ENCODE assay signal across 8 cellular contexts in the genomic region with DNA sequence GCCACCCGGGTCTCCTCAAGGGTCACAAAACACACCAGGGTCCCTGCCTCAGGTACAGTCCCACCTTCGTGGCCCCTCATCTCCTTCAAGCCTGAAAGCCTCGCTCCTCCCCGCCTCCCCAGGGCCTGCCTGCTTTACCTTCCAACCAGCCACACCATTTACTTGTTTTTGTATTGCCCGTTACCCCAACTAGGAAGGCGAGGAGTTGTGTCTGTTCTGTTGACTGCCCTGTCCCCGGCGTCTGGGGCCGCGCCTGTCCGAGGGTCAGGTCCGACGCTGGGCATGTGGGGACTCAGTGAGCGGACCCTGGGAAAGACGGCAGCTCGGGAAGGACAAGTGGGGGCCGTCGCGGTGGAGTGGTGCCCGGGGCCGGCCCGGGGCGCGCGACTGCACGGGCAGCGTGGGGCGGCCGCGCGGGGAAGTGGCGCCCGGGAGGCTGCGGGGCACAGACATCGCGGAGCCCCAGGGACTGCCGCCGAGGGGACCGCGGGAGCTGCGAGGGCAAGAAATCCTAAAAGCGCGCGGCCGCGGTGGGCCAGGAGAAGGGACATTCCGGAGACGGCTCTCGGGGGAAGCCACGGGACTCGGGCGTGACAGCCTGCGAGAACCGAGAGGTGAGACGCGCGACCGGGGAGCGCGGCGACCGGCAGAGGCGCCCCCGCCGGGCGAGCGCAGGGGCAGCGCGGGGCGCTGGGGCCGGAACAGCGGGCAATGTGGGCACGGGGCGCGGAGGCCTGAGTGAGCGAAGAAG. TPM values are rescaled to one million over a fixed set of nuclear protein-coding genes. Genes with fewer than 3 reads are reported as not detected.
DNase-seq lines count a peak whose midpoint lies in the region; ATAC-seq, FAIRE-seq and TF ChIP-seq lines count a peak whose summit lies in the region.

No MANE protein-coding gene starts in this region.

- TF ChIP-seq POLR2A in endothelial cell of umbilical vein (IDR thresholded peaks at IDR 0.05; ENCODE audit: low read depth, low read length) = no peak

- H3K9me1 ChIP-seq in endothelial cell of umbilical vein (replicated peaks; ENCODE audit: control insufficient read depth, extremely low read depth, insufficient read depth, low read length) = no peaks in the 10 kb centered on the region

- dilution Hi-C loops in endothelial cell of umbilical vein (cut with MboI; ENCODE audit: extremely low pct_ligation_motif_present, low sequenced_read_pairs) = loop anchor here (25.0 kb wide), 1 partner anchor 138 kb away; no protein-coding TSS in a partner anchor

- intact Hi-C loops in endothelial cell of umbilical vein (cut with micrococcal nuclease) = loop anchor here (1.0 to 5.0 kb wide), 2 partner anchors 94 to 108 kb away; partner anchors contain the start of gene TAF1B

- peak overlapping the region; percentile 51 to 67 (median 58) for H3K4me3 ChIP-seq in endothelial cell of umbilical vein (replicated peaks in 1 of 3; ENCODE audit: insufficient read depth in 1 of 3, low read depth in 1 of 3, low read length in 3 of 3)

- peaks cover 32 to 59% of the 10 kb centered on the region in 2 donors for H3K27me3 Mint-ChIP-seq in natural killer cell treated with Interleukin-12 subunit alpha and Interleukin-12 subunit beta and Interleukin-15 and Interleukin-18, amount 100 ng/mL, for 72 hours

- no peaks in the 10 kb centered on the region for H3K9me3 Mint-ChIP-seq in natural killer cell treated with Interleukin-12 subunit alpha and Interleukin-12 subunit beta and Interleukin-15 and Interleukin-18, amount 100 ng/mL, for 72 hours

- peak overlapping the region; percentile 67 for H3K4me2 ChIP-seq in endothelial cell of umbilical vein (ENCODE audit: insufficient read depth, low read length)

- CTCF ChIA-PET in endothelial cell of umbilical vein (lab: Charles Lee) = interaction anchor here (0.6 to 2.2 kb wide), 2 partner anchors 34 to 62 kb away, joined by 3 to 10 read pairs; no protein-coding TSS in a partner anchor

- no peaks in the 10 kb centered on the region for H3K9me3 ChIP-seq in endothelial cell of umbilical vein (replicated peaks; ENCODE audit: control insufficient read depth, insufficient read depth, low read length)

- POLR2A ChIA-PET in endothelial cell of umbilical vein (lab: Charles Lee) = no interaction called here

- H3K4me1 ChIP-seq in endothelial cell of umbilical vein (ENCODE audit: control insufficient read depth, extremely low read depth, insufficient read depth, low read length) = peaks cover 4% of the 10 kb centered on the region

- peak overlapping the region; percentile 84 for H2AFZ ChIP-seq in endothelial cell of umbilical vein (ENCODE audit: low read depth, low read length)

- DNase-seq in G401 (ENCODE audit: low spot score) (peak; percentile 22), HPDE6-E6E7 (ENCODE audit: extremely low spot score) (peak; percentile 31), endothelial cell of umbilical vein (ENCODE audit: low read depth, low spot score) (peak; percentile 25), urothelium cell line (ENCODE audit: low spot score) (peak; percentile 75)
- DNase-seq in natural killer cell treated with Interleukin-12 subunit alpha and Interleukin-12 subunit beta and Interleukin-15 and Interleukin-18, amount 100 ng/mL, for 72 hours (ENCODE audit: low spot score) = peak; percentile 66
- DNase-seq in NK-92 treated with Interleukin-12 subunit alpha and Interleukin-12 subunit beta, amount 100 ng/mL, for 24 hours (lab: John Stamatoyannopoulos, UW) = no peak

- no peak for TF ChIP-seq CTCF in endothelial cell of umbilical vein (IDR thresholded peaks at IDR 0.05; ENCODE audit: extremely low read depth in 1 of 2, insufficient read depth in 1 of 2, low read depth in 1 of 2, low read length in 2 of 2)

- H3K4me1 Mint-ChIP-seq in natural killer cell treated with Interleukin-12 subunit alpha and Interleukin-12 subunit beta and Interleukin-15 and Interleukin-18, amount 100 ng/mL, for 72 hours (ENCODE audit: low read depth in 2 of 2) = peaks cover 13 to 16% of the 10 kb centered on the region in 2 donors

- H3K4me3 Mint-ChIP-seq in natural killer cell treated with Interleukin-12 subunit alpha and Interleukin-12 subunit beta and Interleukin-15 and Interleukin-18, amount 100 ng/mL, for 72 hours = peak overlapping the region; percentile 81

- peak overlapping the region in 1 of 2 donors; percentile 3 for H3K27ac Mint-ChIP-seq in natural killer cell treated with Interleukin-12 subunit alpha and Interleukin-12 subunit beta and Interleukin-15 and Interleukin-18, amount 100 ng/mL, for 72 hours

- ATAC-seq in GM19467 (IDR thresholded peaks at IDR 0.05; ENCODE audit: unreplicated experiment) = peak; percentile 34
- ATAC-seq in activated CD4-positive, CD25-positive, alpha-beta regulatory T cell treated with anti-CD3 and anti-CD28 coated beads, Interleukin-2, amount 50 U/mL, for 24 hours = peak; percentile 25 to 47
- peak in 1 of 2 donors; percentile 61 for ATAC-seq in natural killer cell treated with Interleukin-12 subunit alpha and Interleukin-12 subunit beta and Interleukin-15 and Interleukin-18, amount 100 ng/mL, for 72 hours

- peaks cover 2 to 4% of the 10 kb centered on the region in 2 experiments for H3K27me3 ChIP-seq in endothelial cell of umbilical vein (ENCODE audit: control insufficient read depth in 2 of 2, insufficient read depth in 2 of 2, low read length in 2 of 2)

- no peak for FAIRE-seq in endothelial cell of umbilical vein (lab: Jason Lieb, UNC)
- no peak for FAIRE-seq in urothelium cell line (lab: Jason Lieb, UNC)

- in situ Hi-C loops in G401 (cut with HindIII; ENCODE audit: low sequenced_read_pairs) = loop anchor here (25.0 kb wide), 1 partner anchor 138 kb away; no protein-coding TSS in a partner anchor

- no peaks in the 10 kb centered on the region for H4K20me1 ChIP-seq in endothelial cell of umbilical vein (replicated peaks; ENCODE audit: control insufficient read depth, extremely low read depth, insufficient read depth, low read length)

- no peak overlapping the region for H3K27ac ChIP-seq in endothelial cell of umbilical vein (ENCODE audit: insufficient read depth, low read depth, low read length)

- no peaks in the 10 kb centered on the region for H3K36me3 Mint-ChIP-seq in natural killer cell treated with Interleukin-12 subunit alpha and Interleukin-12 subunit beta and Interleukin-15 and Interleukin-18, amount 100 ng/mL, for 72 hours

- H3K9ac ChIP-seq in endothelial cell of umbilical vein (replicated peaks; ENCODE audit: extremely low read depth, insufficient read depth, low read length) = peak overlapping the region; percentile 28

- H3K36me3 ChIP-seq in endothelial cell of umbilical vein (ENCODE audit: control insufficient read depth in 2 of 2, extremely low read depth in 1 of 2, insufficient read depth in 2 of 2, low read length in 2 of 2) = no peaks in the 10 kb centered on the region

- BruUV-seq in endothelial cell of umbilical vein (replicated peaks; lab: Mats Ljungman, UMichigan) = no TSS peak

- H3K79me2 ChIP-seq in endothelial cell of umbilical vein (ENCODE audit: control insufficient read depth, insufficient read depth, low read length) = no peaks in the 10 kb centered on the region

TF ChIP-seq in endothelial cell of umbilical vein, 7 proteins besides CTCF, POLR2A, EP300 and RAD21:
- no peak for TF ChIP-seq MYC (IDR thresholded peaks at IDR 0.05; ENCODE audit: low read depth, low read length)
- no peak for TF ChIP-seq FOS (IDR thresholded peaks at IDR 0.05; ENCODE audit: borderline replicate concordance, insufficient read depth, low read length)
- no peak for TF ChIP-seq POLR2AphosphoS5 (IDR thresholded peaks at IDR 0.05; ENCODE audit: insufficient read depth, low read depth, low read length)
- TF ChIP-seq EZH2 (IDR thresholded peaks at IDR 0.05; ENCODE audit: borderline replicate concordance, low read depth, low read length, severe bottlenecking) = no peak
- TF ChIP-seq, protein P1, sequence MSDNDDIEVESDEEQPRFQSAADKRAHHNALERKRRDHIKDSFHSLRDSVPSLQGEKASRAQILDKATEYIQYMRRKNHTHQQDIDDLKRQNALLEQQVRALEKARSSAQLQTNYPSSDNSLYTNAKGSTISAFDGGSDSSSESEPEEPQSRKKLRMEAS (IDR thresholded peaks at IDR 0.05; ENCODE audit: insufficient read depth, insufficient read length) = no peak
- no peak for TF ChIP-seq JUN (IDR thresholded peaks at IDR 0.05; ENCODE audit: borderline replicate concordance, insufficient read depth, insufficient read length, low read depth)
- TF ChIP-seq GATA2 (IDR thresholded peaks at IDR 0.05; ENCODE audit: insufficient read depth, insufficient read length, low read depth, low read length) = no peak

RNA-seq across cellular contexts. Expression of gene GRHL1, which starts 0.8 kb away (rescaled TPM):
- total RNA-seq in G401 (2014; rRNA removed; shearing (Covaris generic)) = 0.14 and 0.98 TPM in 2 replicates
- 0.85 and 1.1 TPM in 2 replicates for total RNA-seq in endothelial cell of umbilical vein
- polyA plus RNA-seq in endothelial cell of umbilical vein = 0.37 and 0.70 TPM in 2 replicates
- 0.52 and 0.68 TPM in 2 replicates for polyA plus RNA-seq in endothelial cell of umbilical vein (2011; cell fraction: cytosol; rRNA removed)
- 1.9 and 2.0 TPM in 2 replicates for polyA plus RNA-seq in endothelial cell of umbilical vein (2011; cell fraction: nucleus; rRNA removed)
- 0.46 and 1.1 TPM in 2 replicates for polyA plus RNA-seq in endothelial cell of umbilical vein (2012)
- polyA minus RNA-seq in endothelial cell of umbilical vein = 1.5 and 3.2 TPM in 2 replicates
- 3.3 TPM for polyA minus RNA-seq in endothelial cell of umbilical vein (2011; cell fraction: cytosol; rRNA and poly(A)+ RNA removed)
- 1.1 and 2.2 TPM in 2 replicates for polyA minus RNA-seq in endothelial cell of umbilical vein (2011; cell fraction: nucleus; rRNA and poly(A)+ RNA removed)
- 1 to 10 TPM; 1.1 to 1.4 TPM for total RNA-seq in natural killer cell treated with Interleukin-12 subunit alpha and Interleukin-12 subunit beta and Interleukin-15 and Interleukin-18, amount 100 ng/mL, for 72 hours
